In the genomic region with DNA sequence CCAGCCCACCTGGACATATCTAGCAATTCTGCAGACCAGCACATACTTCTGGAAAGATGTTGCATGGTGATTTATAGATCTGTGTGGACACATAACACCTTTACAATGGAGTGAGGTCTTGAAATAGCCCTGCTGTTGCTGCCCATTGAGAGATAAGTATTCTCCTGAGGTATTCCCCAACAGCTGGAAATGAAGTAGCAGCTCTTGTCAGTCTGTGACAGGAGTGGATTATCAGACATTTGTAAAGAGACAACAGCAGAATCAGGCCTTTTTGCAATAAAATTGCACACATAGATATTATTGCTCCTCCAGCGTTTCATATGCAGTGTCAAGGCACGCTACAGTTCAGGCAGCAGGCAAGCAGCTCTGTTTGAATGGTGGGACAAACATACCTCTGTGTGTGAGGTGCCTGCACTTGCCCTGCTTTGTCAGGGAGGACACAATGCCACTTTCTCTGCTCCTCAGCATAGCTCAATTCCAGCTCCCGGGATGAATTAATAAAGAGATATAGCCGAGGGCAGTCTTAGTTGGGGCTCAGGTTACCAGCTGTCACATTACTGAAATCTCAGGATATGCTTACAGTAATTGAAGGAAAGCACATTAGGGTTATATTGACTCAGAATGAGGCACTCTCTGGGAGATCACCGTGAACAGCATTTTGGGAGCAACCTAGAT, we compare ENCODE assay signal across 15 cellular contexts. TPM values are rescaled to one million over a fixed set of nuclear protein-coding genes. Genes with fewer than 3 reads are reported as not detected.
DNase-seq lines count a peak whose midpoint lies in the region; ATAC-seq, FAIRE-seq and TF ChIP-seq lines count a peak whose summit lies in the region.
"Had no signal": no experiment of that assay in that cellular context is flagged by ENCODE, and none has a peak within 500 bp of the region (broad histone marks: within the 10 kb centered on the region; RNA-seq: fewer than 3 reads in every experiment).

No MANE protein-coding gene starts in this region.

- no peak for TF ChIP-seq CTCF in foreskin keratinocyte (conservative IDR thresholded peaks at IDR 0.05)

- DNase-seq in GM12891 (ENCODE audit: insufficient read length, low spot score), result no peak
- DNase-seq in NCI-H128 (lab: John Stamatoyannopoulos, UW; ENCODE audit: unreplicated experiment), result peak; percentile 18
- DNase-seq in RPMI7951 (ENCODE audit: low read depth), result peak; percentile 12
- DNase-seq in foreskin keratinocyte, result no peak
- DNase-seq in NCI-H1092 treated with DMSO at 0.1 percent for 48 hours (lab: John Stamatoyannopoulos, UW), result no peak
- no peak for DNase-seq in activated CD4-positive, alpha-beta T cell treated with anti-CD3 and anti-CD28 coated beads for 48 hours
- DNase-seq: activated CD4-positive, CD25-positive, alpha-beta regulatory T cell; dermis blood vessel endothelial cell; hypothalamus; NCI-H446 treated with DMSO at 0.1 percent for 48 hours; right lobe of liver had no signal

- ATAC-seq in foreskin keratinocyte (peak; percentile 66), esophagus mucosa (no peak)
- ATAC-seq: right lobe of liver had no signal

- FAIRE-seq in GM12891 (lab: Jason Lieb, UNC), result peak; percentile 23

- peaks cover 6% of the 10 kb centered on the region for H3K4me1 ChIP-seq in foreskin keratinocyte
- H3K4me1 ChIP-seq: BLaER1 treated with 17β-estradiol and CSF1 and Interleukin-3, amounts not matched to agents 10 nM and 100 nM; right lobe of liver had no signal

- no peak for TF ChIP-seq POLR2A in GM12891 (IDR thresholded peaks at IDR 0.05; ENCODE audit: low read depth, low read length)

- no peaks in the 10 kb centered on the region for H3K27me3 ChIP-seq in foreskin keratinocyte
- H3K27me3 ChIP-seq: BLaER1 treated with 17β-estradiol and CSF1 and Interleukin-3, amounts not matched to agents 10 nM and 100 nM; right lobe of liver had no signal

- H3K27ac ChIP-seq in foreskin keratinocyte, result no peak overlapping the region
- H3K27ac ChIP-seq: BLaER1 treated with 17β-estradiol and CSF1 and Interleukin-3, amounts not matched to agents 10 nM and 100 nM; HL-60; right lobe of liver; thoracic aorta had no signal

TF ChIP-seq in GM12891, 5 proteins besides CTCF, POLR2A, EP300 and RAD21:
- TF ChIP-seq PAX5 (IDR thresholded peaks at IDR 0.05; ENCODE audit: insufficient read depth, low read length, severe bottlenecking), result no peak
- TF ChIP-seq POU2F2 (IDR thresholded peaks at IDR 0.05; ENCODE audit: low read depth, low read length), result no peak
- no peak for TF ChIP-seq SPI1 (IDR thresholded peaks at IDR 0.05; ENCODE audit: low read depth, low read length)
- no peak for TF ChIP-seq TAF1 (IDR thresholded peaks at IDR 0.05; ENCODE audit: low read depth, low read length)
- TF ChIP-seq POLR2AphosphoS5 (IDR thresholded peaks at IDR 0.05; ENCODE audit: low read depth, low read length), result no peak

RNA-seq across cellular contexts. Expression of a gene that starts 49.4 kb away (rescaled TPM):
- 9.1 TPM for polyA plus RNA-seq in GM12891 (2012; ENCODE audit: low read depth, missing spikeins)
- 10.5 and 15.1 TPM in 2 replicates for total RNA-seq in RPMI7951 (2014; rRNA removed; shearing (Covaris generic))
- total RNA-seq in foreskin keratinocyte (11.4 and 13.3 TPM in 2 replicates), esophagus mucosa (4.7 TPM)
- 5.2 and 5.8 TPM in 2 replicates for polyA plus RNA-seq in foreskin keratinocyte

Comparison
In these comparisons a context has a peak if more than half of its experiments do, and no peak if none do; other contexts are left out.
1. DNase-seq: peak in NCI-H128 (single experiment) and RPMI7951 (single experiment); none in GM12891 (single experiment), foreskin keratinocyte (0 of 2), NCI-H1092 treated with DMSO at 0.1 percent for 48 hours (single experiment) and activated CD4-positive, alpha-beta T cell treated with anti-CD3 and anti-CD28 coated beads for 48 hours (single experiment).